In genomic region chr9:96383165-96383939, GRCh38 we compare ENCODE assay signal across 1 cellular context.
A peak's percentile ranks its signal among the peaks of the same experiment; 100 is the strongest.
TF ChIP-seq lines count a peak whose summit lies in the region.

TSS of gene SLC35D2 (minus strand) at chr9:96383711. CDS start at chr9:96383634, 77 bp downstream.

TF ChIP-seq in HepG2, 621 proteins besides CTCF, POLR2A, EP300 and RAD21 (continued from another document and continues in another):
- 0 out of 2 replicates have a peak, but pooled peaks have one; percentile 49 for TF ChIP-seq ZNF142 (CRISPR knock-in tag; IDR thresholded peaks at IDR 0.05)
- peak; percentile 59; the same call in 1 of the 2 replicates for TF ChIP-seq TGIF2 (CRISPR knock-in tag; IDR thresholded peaks at IDR 0.05)
- no peak for TF ChIP-seq ZMYM2 (CRISPR knock-in tag; IDR thresholded peaks at IDR 0.05)
- TF ChIP-seq PRDM15 (CRISPR knock-in tag; IDR thresholded peaks at IDR 0.05): peak; percentile 44; the same call in 1 of the 2 replicates
- peak; percentile 46; the same call in 1 of the 2 replicates for TF ChIP-seq ZFY (CRISPR knock-in tag; IDR thresholded peaks at IDR 0.05)
- no peak for TF ChIP-seq SUZ12 (IDR thresholded peaks at IDR 0.05; ENCODE audit: low read depth, low read length)
- no peak for TF ChIP-seq NFATC3 (CRISPR knock-in tag; IDR thresholded peaks at IDR 0.05)
- no peak for TF ChIP-seq TBL1XR1 (IDR thresholded peaks at IDR 0.05; ENCODE audit: borderline replicate concordance, low read length, partially characterized antibody)
- TF ChIP-seq AGO1 (IDR thresholded peaks at IDR 0.05; ENCODE audit: low read depth, low read length, poor library complexity, severe bottlenecking): peak; percentile 45
- TF ChIP-seq DBP (CRISPR knock-in tag; IDR thresholded peaks at IDR 0.05; ENCODE audit: not compliant biosample characterization): no peak
- TF ChIP-seq THAP7 (CRISPR knock-in tag; IDR thresholded peaks at IDR 0.05): no peak
- TF ChIP-seq PHF8 (CRISPR knock-in tag; IDR thresholded peaks at IDR 0.05): peak; percentile 15; the same call in 1 of the 2 replicates
- peak; percentile 82 for TF ChIP-seq POLR2AphosphoS5 (IDR thresholded peaks at IDR 0.05; ENCODE audit: low read depth, low read length)
- TF ChIP-seq TBX3 (IDR thresholded peaks at IDR 0.05; ENCODE audit: borderline replicate concordance): no peak
- no peak for TF ChIP-seq ZNF256 (CRISPR knock-in tag; conservative IDR thresholded peaks at IDR 0.05)
- no peak for TF ChIP-seq HOXA5 (CRISPR knock-in tag; IDR thresholded peaks at IDR 0.05)
- no peak for TF ChIP-seq ATF6 (CRISPR knock-in tag; conservative IDR thresholded peaks at IDR 0.05)
- no peak for TF ChIP-seq ZNF883 (CRISPR knock-in tag; IDR thresholded peaks at IDR 0.05; ENCODE audit: not compliant biosample characterization)
- no peak for TF ChIP-seq ZNF576 (CRISPR knock-in tag; IDR thresholded peaks at IDR 0.05)
- no peak for TF ChIP-seq ZNF3 (CRISPR knock-in tag; IDR thresholded peaks at IDR 0.05)
- no peak for TF ChIP-seq PBX2 (CRISPR knock-in tag; IDR thresholded peaks at IDR 0.05)
- no peak for TF ChIP-seq DZIP1 (CRISPR knock-in tag; IDR thresholded peaks at IDR 0.05)
- TF ChIP-seq HNF1B (CRISPR knock-in tag; IDR thresholded peaks at IDR 0.05): peak; percentile 42; the same call in 1 of the 2 replicates
- no peak for TF ChIP-seq RFX3 (CRISPR knock-in tag; IDR thresholded peaks at IDR 0.05)
- TF ChIP-seq GTF2F1 (IDR thresholded peaks at IDR 0.05; ENCODE audit: low read length): 0 out of 2 replicates have a peak, but pooled peaks have one; percentile 18
- TF ChIP-seq ZBTB14 (CRISPR knock-in tag; IDR thresholded peaks at IDR 0.05): no peak
- no peak for TF ChIP-seq ZSCAN12 (CRISPR knock-in tag; IDR thresholded peaks at IDR 0.05)
- TF ChIP-seq TAF1 (CRISPR knock-in tag; IDR thresholded peaks at IDR 0.05): peak; percentile 52; the same call in 1 of the 2 replicates
- TF ChIP-seq JARID2 (CRISPR knock-in tag; IDR thresholded peaks at IDR 0.05; ENCODE audit: insufficient replicate concordance): no peak
- TF ChIP-seq FOXA3 (CRISPR knock-in tag; IDR thresholded peaks at IDR 0.05): peak; percentile 29; the same call in 1 of the 2 replicates
- no peak for TF ChIP-seq ATF7 (IDR thresholded peaks at IDR 0.05)
- TF ChIP-seq ATF7 (CRISPR knock-in tag; IDR thresholded peaks at IDR 0.05): no peak
- no peak for TF ChIP-seq ARNT (IDR thresholded peaks at IDR 0.05)
- TF ChIP-seq KAT7 (CRISPR knock-in tag; IDR thresholded peaks at IDR 0.05; ENCODE audit: borderline replicate concordance): peak; percentile 65; the same call in 1 of the 2 replicates
- TF ChIP-seq ZNF790 (CRISPR knock-in tag; IDR thresholded peaks at IDR 0.05; ENCODE audit: borderline replicate concordance): no peak
- TF ChIP-seq BATF2 (CRISPR knock-in tag; IDR thresholded peaks at IDR 0.05): no peak
- peak; percentile 60; the same call in 1 of the 2 replicates for TF ChIP-seq KDM2A (CRISPR knock-in tag; IDR thresholded peaks at IDR 0.05; ENCODE audit: borderline replicate concordance, low read depth)
- no peak for TF ChIP-seq ISL2 (CRISPR knock-in tag; IDR thresholded peaks at IDR 0.05)
- 0 out of 2 replicates have a peak, but pooled peaks have one; percentile 25 for TF ChIP-seq ZNF709 (CRISPR knock-in tag; IDR thresholded peaks at IDR 0.05)
- TF ChIP-seq ZSCAN29 (CRISPR knock-in tag; conservative IDR thresholded peaks at IDR 0.05): no peak
